In genomic region chr19:48169585-48169973, GRCh38 we compare ENCODE assay signal across 8 cellular contexts. TPM values are rescaled to one million over a fixed set of nuclear protein-coding genes. Genes with fewer than 3 reads are reported as not detected.
DNase-seq lines count a peak whose midpoint lies in the region; ATAC-seq and TF ChIP-seq lines count a peak whose summit lies in the region.

No MANE protein-coding gene starts in this region.

- 3 to 7% methylated on average over 16 of the region's 16 CpGs for WGBS in tibial nerve, 2 donors

- H3K9ac ChIP-seq in SK-N-MC (ENCODE audit: insufficient read length), result peak overlapping the region; percentile 87
- H3K9ac ChIP-seq in parathyroid adenoma, result no peak overlapping the region

- peak overlapping the region; percentile 98 for H3K4me2 ChIP-seq in parathyroid adenoma (ENCODE audit: low read length)

- peak; percentile 22 for ATAC-seq in GM21423 (IDR thresholded peaks at IDR 0.05; ENCODE audit: unreplicated experiment)

- H3K79me2 ChIP-seq in parathyroid adenoma, result no peaks in the 10 kb centered on the region

- H3K36me3 ChIP-seq in MG63 (peaks cover 41% of the 10 kb centered on the region), SK-N-MC (ENCODE audit: insufficient read depth, low read length) (peaks cover 19% of the 10 kb centered on the region), parathyroid adenoma (ENCODE audit: control insufficient read depth, insufficient read depth, low read length) (no peaks in the 10 kb centered on the region), tibial nerve (peaks cover 0 to 33% (median 0%) of the 10 kb centered on the region in 3 donors)

- no peak for TF ChIP-seq POLR2A in tibial nerve (IDR thresholded peaks at IDR 0.05)

- H3K9me3 ChIP-seq in MG63 (no peaks in the 10 kb centered on the region), SK-N-MC (ENCODE audit: low read depth, low read length) (no peaks in the 10 kb centered on the region), parathyroid adenoma (ENCODE audit: control insufficient read depth, low read length) (no peaks in the 10 kb centered on the region), tibial nerve (no peaks in the 10 kb centered on the region)

- H3K27ac ChIP-seq in SK-N-MC (peak overlapping the region; percentile 96), parathyroid adenoma (peak overlapping the region; percentile 91), tibial nerve (peak overlapping the region; percentile 91 to 97 (median 96))

- no peak for TF ChIP-seq EP300 in tibial nerve (IDR thresholded peaks at IDR 0.05)

- H2AFZ ChIP-seq in parathyroid adenoma, result peak overlapping the region; percentile 99

- H3K27me3 ChIP-seq in MG63 (no peaks in the 10 kb centered on the region), parathyroid adenoma (ENCODE audit: control insufficient read depth, insufficient read depth, low read length) (no peaks in the 10 kb centered on the region), tibial nerve (no peaks in the 10 kb centered on the region)

- peak overlapping the region; percentile 90 for H3K4me3 ChIP-seq in MG63
- peak overlapping the region; percentile 99 for H3K4me3 ChIP-seq in SK-N-MC
- peak overlapping the region; percentile 81 for H3K4me3 ChIP-seq in parathyroid adenoma (ENCODE audit: low read depth, low read length)
- H3K4me3 ChIP-seq in tibial nerve, result peak overlapping the region; percentile 68 to 92 (median 73)

- TF ChIP-seq CTCF in parathyroid adenoma (IDR thresholded peaks at IDR 0.05), result no peak
- no peak for TF ChIP-seq CTCF in tibial nerve (IDR thresholded peaks at IDR 0.05)

- DNase-seq in AML-193 (lab: John Stamatoyannopoulos, UW), result peak; percentile 35 to 37
- DNase-seq in MG63, result peak; percentile 63
- DNase-seq in SK-N-MC (ENCODE audit: low read depth, low spot score), result no peak
- peak; percentile 85 for DNase-seq in activated naive CD4-positive, alpha-beta T cell treated with anti-CD3 and anti-CD28 coated beads, Interleukin-2, amount 50 U/mL, for 16 hours
- peak in 38 of 42 donors; percentile 18 to 75 (median 53) for DNase-seq in head of caudate nucleus
- DNase-seq in tibial nerve (ENCODE audit: low spot score in 2 of 2), result peak; percentile 38 to 55

- intact Hi-C loops in head of caudate nucleus (cut with DNase I), result no loop called here

- H3K4me1 ChIP-seq in parathyroid adenoma (no peaks in the 10 kb centered on the region), tibial nerve (peaks cover 0 to 24% (median 2%) of the 10 kb centered on the region in 4 donors)

RNA-seq across cellular contexts. Expression of gene LIG1, which starts 0.6 kb away (rescaled TPM):
- total RNA-seq in MG63 (2014; rRNA removed; shearing (Covaris generic); ENCODE audit: low replicate concordance), result 37.7 and 98.0 TPM in 2 replicates
- 10 to 100 TPM in 1 of 4 donors, 1 to 10 TPM in 3; 6.1 to 21.9 (median 6.7) TPM for total RNA-seq in tibial nerve

RNA-seq across cellular contexts. Expression of gene ZSWIM9, which starts 0.9 kb away (rescaled TPM):
- total RNA-seq in MG63 (2014; rRNA removed; shearing (Covaris generic); ENCODE audit: low replicate concordance), result 0.86 and 1.5 TPM in 2 replicates
- 1 to 10 TPM; 5.9 to 8.4 (median 6.8) TPM for total RNA-seq in tibial nerve

RNA-seq across cellular contexts. Expression of gene PLA2G4C, which starts 59.0 kb away (rescaled TPM):
- 8.9 and 17.7 TPM in 2 replicates for total RNA-seq in MG63 (2014; rRNA removed; shearing (Covaris generic); ENCODE audit: low replicate concordance)
- 10 to 100 TPM in 3 of 4 donors, 1 to 10 TPM in 1; 4.6 to 21.0 (median 12.4) TPM for total RNA-seq in tibial nerve
